18 cellular contexts compared by ENCODE assay signal in genomic region chr19:40277356-40277755, GRCh38. TPM values are rescaled to one million over a fixed set of nuclear protein-coding genes. Genes with fewer than 3 reads are reported as not detected.
DNase-seq lines count a peak whose midpoint lies in the region; ATAC-seq and TF ChIP-seq lines count a peak whose summit lies in the region.
"Had no signal": no experiment of that assay in that cellular context is flagged by ENCODE, and none has a peak within 500 bp of the region (broad histone marks: within the 10 kb centered on the region; RNA-seq: fewer than 3 reads in every experiment).

No MANE protein-coding gene starts in this region.

- no peak for ATAC-seq in naive thymus-derived CD4-positive, alpha-beta T cell
- ATAC-seq in upper lobe of right lung, result no peak

- no peak overlapping the region for H3K4me3 Mint-ChIP-seq in activated naive CD4-positive, alpha-beta T cell treated with anti-CD3 and anti-CD28 coated beads for 36 hours
- H3K4me3 Mint-ChIP-seq in activated naive CD8-positive, alpha-beta T cell treated with anti-CD3 and anti-CD28 coated beads for 36 hours, result no peak overlapping the region
- H3K4me3 Mint-ChIP-seq in naive thymus-derived CD4-positive, alpha-beta T cell, result peak overlapping the region in 7 of 10 donors; percentile 1 to 49 (median 26)
- H3K4me3 Mint-ChIP-seq: activated naive CD8-positive, alpha-beta T cell treated with anti-CD3 and anti-CD28 coated beads, Interleukin-2, amount 10 ng/mL, durations not matched to agents 7 days and 5 days had no signal

- no peak for TF ChIP-seq CTCF in prostate gland (IDR thresholded peaks at IDR 0.05)
- TF ChIP-seq CTCF in upper lobe of right lung (IDR thresholded peaks at IDR 0.05), result no peak

- intact Hi-C loops in activated naive CD4-positive, alpha-beta T cell treated with anti-CD3 and anti-CD28 coated beads for 36 hours (cut with micrococcal nuclease), result no loop called here
- intact Hi-C loops in naive thymus-derived CD4-positive, alpha-beta T cell (cut with micrococcal nuclease), result no loop called here
- intact Hi-C loops in prostate gland (cut with DNase I), result no loop called here
- intact Hi-C loops in upper lobe of right lung (cut with DNase I), result no loop called here

- TF ChIP-seq POLR2A in prostate gland (IDR thresholded peaks at IDR 0.05), result no peak

- no peaks in the 10 kb centered on the region for H3K9me3 ChIP-seq in naive thymus-derived CD4-positive, alpha-beta T cell (ENCODE audit: control insufficient read depth in 2 of 3, low read length in 3 of 3)
- no peaks in the 10 kb centered on the region for H3K9me3 ChIP-seq in prostate gland
- no peaks in the 10 kb centered on the region for H3K9me3 ChIP-seq in upper lobe of right lung

- WGBS in prostate gland, result 91% methylated on average over 7 of the region's 7 CpGs

- no peaks in the 10 kb centered on the region for H3K36me3 Mint-ChIP-seq in activated naive CD4-positive, alpha-beta T cell treated with anti-CD3 and anti-CD28 coated beads for 36 hours (ENCODE audit: low read depth)
- peaks cover 2% of the 10 kb centered on the region for H3K36me3 Mint-ChIP-seq in activated naive CD8-positive, alpha-beta T cell treated with anti-CD3 and anti-CD28 coated beads for 36 hours
- peaks cover 0 to 14% (median 1%) of the 10 kb centered on the region in 5 donors for H3K36me3 Mint-ChIP-seq in naive thymus-derived CD4-positive, alpha-beta T cell

- H3K27me3 ChIP-seq in naive thymus-derived CD4-positive, alpha-beta T cell (ENCODE audit: control insufficient read depth in 2 of 2, insufficient read depth in 2 of 2, low read length in 2 of 2), result no peaks in the 10 kb centered on the region
- no peaks in the 10 kb centered on the region for H3K27me3 ChIP-seq in prostate gland (replicated peaks; ENCODE audit: insufficient read depth)
- H3K27me3 ChIP-seq in upper lobe of right lung, result no peaks in the 10 kb centered on the region

- DNase-seq in activated naive CD4-positive, alpha-beta T cell treated with anti-CD3 and anti-CD28 coated beads for 36 hours, result no peak
- no peak for DNase-seq in activated naive CD4-positive, alpha-beta T cell treated with anti-CD3 and anti-CD28 coated beads, Interleukin-2, amount 50 U/mL, for 16 hours
- DNase-seq in activated naive CD8-positive, alpha-beta T cell treated with anti-CD3 and anti-CD28 coated beads for 36 hours, result no peak
- DNase-seq in naive thymus-derived CD4-positive, alpha-beta T cell, result no peak
- DNase-seq in NCI-H510A (lab: John Stamatoyannopoulos, UW), result no peak
- DNase-seq in prostate gland (ENCODE audit: low spot score), result no peak
- DNase-seq in upper lobe of right lung, result no peak
- DNase-seq: activated naive CD8-positive, alpha-beta T cell treated with anti-CD3 and anti-CD28 coated beads, Interleukin-2, amount 10 ng/mL, durations not matched to agents 7 days and 5 days; central memory CD4-positive, alpha-beta T cell; KBM-7; NCI-H1105 treated with DMSO at 0.1 percent for 48 hours; NCI-H2227 treated with DMSO at 0.1 percent for 48 hours; stimulated activated CD4-positive, alpha-beta T cell treated with anti-CD3 and anti-CD28 coated beads, Interleukin-2, amount 100 ng/mL, for 24 hours had no signal

- peak overlapping the region; percentile 12 for H3K27ac ChIP-seq in naive thymus-derived CD4-positive, alpha-beta T cell (ENCODE audit: low read depth, low read length)
- peak overlapping the region; percentile 61 for H3K27ac ChIP-seq in temporal lobe (ENCODE audit: low read depth, low read length)
- no peak overlapping the region for H3K27ac ChIP-seq in prostate gland
- H3K27ac ChIP-seq in upper lobe of right lung, result no peak overlapping the region
- H3K27ac ChIP-seq: epithelial cell of prostate had no signal

- H3K27ac Mint-ChIP-seq in activated naive CD4-positive, alpha-beta T cell treated with anti-CD3 and anti-CD28 coated beads for 36 hours, result peak overlapping the region; percentile 0
- peak overlapping the region; percentile 50 for H3K27ac Mint-ChIP-seq in activated naive CD8-positive, alpha-beta T cell treated with anti-CD3 and anti-CD28 coated beads for 36 hours
- peak overlapping the region in 3 of 9 donors; percentile 30 to 61 (median 49) for H3K27ac Mint-ChIP-seq in naive thymus-derived CD4-positive, alpha-beta T cell

- H3K36me3 ChIP-seq in naive thymus-derived CD4-positive, alpha-beta T cell (ENCODE audit: control insufficient read depth in 2 of 3, insufficient read depth in 3 of 3, low read length in 3 of 3), result peaks cover 0 to 21% (median 0%) of the 10 kb centered on the region in 3 experiments
- no peaks in the 10 kb centered on the region for H3K36me3 ChIP-seq in prostate gland
- H3K36me3 ChIP-seq in upper lobe of right lung, result peaks cover 4% of the 10 kb centered on the region

- H3K9me3 Mint-ChIP-seq in activated naive CD4-positive, alpha-beta T cell treated with anti-CD3 and anti-CD28 coated beads for 36 hours, result no peaks in the 10 kb centered on the region
- H3K9me3 Mint-ChIP-seq in activated naive CD8-positive, alpha-beta T cell treated with anti-CD3 and anti-CD28 coated beads for 36 hours, result no peaks in the 10 kb centered on the region
- peaks cover 0 to 3% (median 0%) of the 10 kb centered on the region in 11 donors for H3K9me3 Mint-ChIP-seq in naive thymus-derived CD4-positive, alpha-beta T cell
- H3K9me3 Mint-ChIP-seq: activated naive CD8-positive, alpha-beta T cell treated with anti-CD3 and anti-CD28 coated beads, Interleukin-2, amount 10 ng/mL, durations not matched to agents 7 days and 5 days had no signal

- POLR2A ChIA-PET in naive thymus-derived CD4-positive, alpha-beta T cell (lab: Charles Lee), result no interaction called here

- H3K4me1 ChIP-seq in naive thymus-derived CD4-positive, alpha-beta T cell (ENCODE audit: control insufficient read depth in 2 of 2, insufficient read depth in 2 of 2, low read length in 2 of 2), result peaks cover 15 to 60% of the 10 kb centered on the region in 2 donors
- H3K4me1 ChIP-seq in prostate gland (replicated peaks) (peaks cover 28% of the 10 kb centered on the region), upper lobe of right lung (peaks cover 51% of the 10 kb centered on the region)

- no peaks in the 10 kb centered on the region for H3K27me3 Mint-ChIP-seq in activated naive CD4-positive, alpha-beta T cell treated with anti-CD3 and anti-CD28 coated beads for 36 hours (ENCODE audit: low read depth)
- H3K27me3 Mint-ChIP-seq in activated naive CD8-positive, alpha-beta T cell treated with anti-CD3 and anti-CD28 coated beads for 36 hours, result no peaks in the 10 kb centered on the region
- H3K27me3 Mint-ChIP-seq in naive thymus-derived CD4-positive, alpha-beta T cell, result no peaks in the 10 kb centered on the region
- H3K27me3 Mint-ChIP-seq: activated naive CD8-positive, alpha-beta T cell treated with anti-CD3 and anti-CD28 coated beads, Interleukin-2, amount 10 ng/mL, durations not matched to agents 7 days and 5 days had no signal

- H3K4me1 Mint-ChIP-seq in activated naive CD4-positive, alpha-beta T cell treated with anti-CD3 and anti-CD28 coated beads for 36 hours (ENCODE audit: low read depth), result peaks cover 81% of the 10 kb centered on the region
- H3K4me1 Mint-ChIP-seq in activated naive CD8-positive, alpha-beta T cell treated with anti-CD3 and anti-CD28 coated beads for 36 hours, result peaks cover 66% of the 10 kb centered on the region
- H3K4me1 Mint-ChIP-seq in naive thymus-derived CD4-positive, alpha-beta T cell, result peaks cover 56 to 94% (median 79%) of the 10 kb centered on the region in 7 donors

- H3K4me3 ChIP-seq in naive thymus-derived CD4-positive, alpha-beta T cell (ENCODE audit: low read length), result no peak overlapping the region
- no peak overlapping the region for H3K4me3 ChIP-seq in prostate gland
- no peak overlapping the region for H3K4me3 ChIP-seq in upper lobe of right lung

- CTCF ChIA-PET in activated naive CD4-positive, alpha-beta T cell treated with anti-CD3 and anti-CD28 coated beads for 36 hours (lab: Charles Lee), result interaction anchor here (1.4 kb wide), 1 partner anchor 28 kb away, joined by 3 read pairs; no protein-coding TSS in a partner anchor
- CTCF ChIA-PET in naive thymus-derived CD4-positive, alpha-beta T cell (lab: Charles Lee), result interaction anchor here (0.7 kb wide), 1 partner anchor 27 kb away, joined by 3 read pairs; no protein-coding TSS in a partner anchor

RNA-seq across cellular contexts. Expression of gene AKT2, which starts 7.8 kb away (rescaled TPM):
- 100 to 1,000 TPM; 152 to 159 TPM for total RNA-seq in activated naive CD4-positive, alpha-beta T cell treated with anti-CD3 and anti-CD28 coated beads for 36 hours
- total RNA-seq in activated naive CD8-positive, alpha-beta T cell treated with anti-CD3 and anti-CD28 coated beads for 36 hours, result 100 to 1,000 TPM; 139 to 141 TPM
- 100 to 1,000 TPM; 149 to 220 (median 183) TPM for total RNA-seq in naive thymus-derived CD4-positive, alpha-beta T cell
- 10 to 100 TPM; 22.5 to 38.4 TPM for polyA plus RNA-seq in naive thymus-derived CD4-positive, alpha-beta T cell
- 36.9 TPM for total RNA-seq in temporal lobe
- 100 to 1,000 TPM in 1 of 2 donors, 10 to 100 TPM in 1; 95.3 to 171 TPM for total RNA-seq in prostate gland
- total RNA-seq in upper lobe of right lung, result 103 TPM

RNA-seq across cellular contexts. Expression of gene CCNP, which starts 50.9 kb away (rescaled TPM):
- not detected for total RNA-seq in activated naive CD4-positive, alpha-beta T cell treated with anti-CD3 and anti-CD28 coated beads for 36 hours
- not detected for total RNA-seq in activated naive CD8-positive, alpha-beta T cell treated with anti-CD3 and anti-CD28 coated beads for 36 hours
- 1 to 10 TPM in 4 of 5 experiments, under 1 TPM in 1; 0.29 to 2.5 (median 1.5) TPM for total RNA-seq in naive thymus-derived CD4-positive, alpha-beta T cell
- not detected for polyA plus RNA-seq in naive thymus-derived CD4-positive, alpha-beta T cell
- total RNA-seq in temporal lobe (0.49 TPM), prostate gland (under 1 TPM; 0.82 to 0.85 TPM), upper lobe of right lung (not detected)

RNA-seq across cellular contexts. Expression of gene TTC9B, which starts 59.2 kb away (rescaled TPM):
- not detected for total RNA-seq in activated naive CD4-positive, alpha-beta T cell treated with anti-CD3 and anti-CD28 coated beads for 36 hours
- total RNA-seq in activated naive CD8-positive, alpha-beta T cell treated with anti-CD3 and anti-CD28 coated beads for 36 hours, result not detected
- total RNA-seq in naive thymus-derived CD4-positive, alpha-beta T cell, result not detected
- polyA plus RNA-seq in naive thymus-derived CD4-positive, alpha-beta T cell, result not detected
- 32.0 TPM for total RNA-seq in temporal lobe
- total RNA-seq in prostate gland, result not detected
- total RNA-seq in upper lobe of right lung, result not detected
- total RNA-seq: activated naive CD8-positive, alpha-beta T cell treated with anti-CD3 and anti-CD28 coated beads, Interleukin-2, amount 10 ng/mL, durations not matched to agents 7 days and 5 days; kidney epithelial cell; mucosa of gallbladder; SK-MEL-5 had no signal

Comparison
In these comparisons a context has a peak if more than half of its experiments do, and no peak if none do; other contexts are left out.
1. H3K4me3 Mint-ChIP-seq: peak in naive thymus-derived CD4-positive, alpha-beta T cell (7 of 10); none in activated naive CD4-positive, alpha-beta T cell treated with anti-CD3 and anti-CD28 coated beads for 36 hours (single experiment) and activated naive CD8-positive, alpha-beta T cell treated with anti-CD3 and anti-CD28 coated beads for 36 hours (single experiment).
2. H3K27ac ChIP-seq: peak in naive thymus-derived CD4-positive, alpha-beta T cell (single experiment) and temporal lobe (single experiment); none in prostate gland (0 of 2) and upper lobe of right lung (single experiment).
3. RNA of gene TTC9B, which starts 59.2 kb away (total RNA-seq): 32.0 TPM in temporal lobe (single experiment); not detected in activated naive CD4-positive, alpha-beta T cell treated with anti-CD3 and anti-CD28 coated beads for 36 hours, not detected in activated naive CD8-positive, alpha-beta T cell treated with anti-CD3 and anti-CD28 coated beads for 36 hours, not detected in naive thymus-derived CD4-positive, alpha-beta T cell, not detected in prostate gland and not detected in upper lobe of right lung (single experiment); every median in the first group is over 10 times any median in the second.